Comparison of ENCODE assay signal across 16 cellular contexts in the genomic region with DNA sequence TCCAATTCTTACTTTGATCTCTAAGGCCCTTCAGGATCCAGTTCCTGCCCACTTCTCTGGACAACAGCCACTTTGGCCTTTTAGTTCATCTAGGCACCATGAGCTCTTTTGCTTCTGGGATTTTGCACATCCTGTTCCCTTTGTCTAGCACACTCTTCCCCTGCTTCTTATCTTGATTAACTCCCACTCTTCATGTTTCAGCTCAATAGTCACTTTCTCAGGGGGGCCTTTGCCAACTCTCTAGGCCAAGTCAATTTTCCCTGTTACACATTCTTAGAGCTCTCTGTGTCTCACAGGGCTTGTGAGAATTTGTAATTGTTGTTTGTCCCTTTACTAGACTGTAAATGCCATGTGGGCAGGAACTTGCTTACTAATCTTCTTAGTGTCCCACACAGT. TPM values are rescaled to one million over a fixed set of nuclear protein-coding genes. Genes with fewer than 3 reads are reported as not detected.
DNase-seq lines count a peak whose midpoint lies in the region; ATAC-seq and TF ChIP-seq lines count a peak whose summit lies in the region.
"Had no signal": no experiment of that assay in that cellular context is flagged by ENCODE, and none has a peak within 500 bp of the region (broad histone marks: within the 10 kb centered on the region; RNA-seq: fewer than 3 reads in every experiment).

No MANE protein-coding gene starts in this region.

- H3K9me3 Mint-ChIP-seq in activated T-cell treated with anti-CD3 and anti-CD28 coated beads, Interleukin-2, amount 50 U/mL, for 4 hours: no peaks in the 10 kb centered on the region

- ATAC-seq in activated T-cell treated with anti-CD3 and anti-CD28 coated beads, Interleukin-2, amount 50 U/mL, for 4 hours: no peak

- no peak for TF ChIP-seq POLR2A in stomach (IDR thresholded peaks at IDR 0.05)
- TF ChIP-seq POLR2A in testis (IDR thresholded peaks at IDR 0.05): no peak

- POLR2A ChIA-PET in RWPE1 (lab: Yijun Ruan, JAX; ENCODE audit: low non-redundant PET): no interaction called here

- H3K4me1 ChIP-seq in stomach: peaks cover 52 to 87% (median 78%) of the 10 kb centered on the region in 4 donors
- peaks cover 30% of the 10 kb centered on the region for H3K4me1 ChIP-seq in testis

- peaks cover 12% of the 10 kb centered on the region for H3K4me1 Mint-ChIP-seq in activated T-cell treated with anti-CD3 and anti-CD28 coated beads, Interleukin-2, amount 50 U/mL, for 4 hours (ENCODE audit: low read depth)

- intact Hi-C loops in stomach (cut with DNase I; ENCODE audit: low total_unique reads): no loop called here
- intact Hi-C loops in testis (cut with DNase I; ENCODE audit: low total_unique reads): no loop called here

- H3K4me3 ChIP-seq in stomach (no peak overlapping the region), testis (no peak overlapping the region)
- H3K4me3 ChIP-seq: coronary artery, right atrium auricular region had no signal

- H3K27me3 Mint-ChIP-seq in activated T-cell treated with anti-CD3 and anti-CD28 coated beads, Interleukin-2, amount 50 U/mL, for 4 hours (ENCODE audit: low read depth): peaks cover 22% of the 10 kb centered on the region

- no peaks in the 10 kb centered on the region for H3K36me3 Mint-ChIP-seq in activated T-cell treated with anti-CD3 and anti-CD28 coated beads, Interleukin-2, amount 50 U/mL, for 4 hours (ENCODE audit: insufficient read depth)

- CTCF ChIA-PET in RWPE1 (lab: Yijun Ruan, JAX): interaction anchor here (0.6 to 1.6 kb wide), 5 partner anchors 21 to 103 kb away, joined by 3 to 10 read pairs (median 5); no protein-coding TSS in a partner anchor

- TF ChIP-seq EP300 in stomach (IDR thresholded peaks at IDR 0.05): no peak

- H3K27me3 ChIP-seq in stomach: peaks cover 0 to 25% (median 8%) of the 10 kb centered on the region in 3 donors
- H3K27me3 ChIP-seq in testis: no peaks in the 10 kb centered on the region
- H3K27me3 ChIP-seq: right atrium auricular region had no signal

- no peaks in the 10 kb centered on the region for H3K9me3 ChIP-seq in stomach
- no peaks in the 10 kb centered on the region for H3K9me3 ChIP-seq in testis
- H3K9me3 ChIP-seq: right atrium auricular region had no signal

- TF ChIP-seq CTCF in RWPE1 (conservative IDR thresholded peaks at IDR 0.05; ENCODE audit: low read depth) (no peak), stomach (IDR thresholded peaks at IDR 0.05) (no peak), testis (IDR thresholded peaks at IDR 0.05) (no peak)

- peak overlapping the region; percentile 91 for H3K27ac ChIP-seq in RWPE1
- peak overlapping the region; percentile 79 to 93 (median 89) for H3K27ac ChIP-seq in stomach
- no peak overlapping the region for H3K27ac ChIP-seq in testis
- H3K27ac ChIP-seq: HL-60, right atrium auricular region had no signal

- H3K36me3 ChIP-seq in stomach (no peaks in the 10 kb centered on the region), testis (ENCODE audit: low read depth, missing control alignments) (no peaks in the 10 kb centered on the region)
- H3K36me3 ChIP-seq: right atrium auricular region had no signal

- peak; percentile 17 for DNase-seq in Daoy (ENCODE audit: low read depth)
- DNase-seq in RWPE1 (ENCODE audit: low spot score): no peak
- peak; percentile 14 for DNase-seq in iris pigment epithelial cell (ENCODE audit: low read depth)
- no peak for DNase-seq in stomach
- no peak for DNase-seq in activated T-cell treated with anti-CD3 and anti-CD28 coated beads, Interleukin-2, amount 50 U/mL, for 4 hours
- no peak for DNase-seq in testis
- DNase-seq in stimulated activated CD8-positive, alpha-beta memory T cell treated with anti-CD3 and anti-CD28 coated beads, Interleukin-4, amount 100 ng/mL, for 48 hours: no peak
- DNase-seq: activated CD4-positive, CD25-positive, alpha-beta regulatory T cell treated with anti-CD3 and anti-CD28 coated beads, Interleukin-2, amount 50 U/mL, for 72 hours; DMS 273 treated with DMSO at 0.1 percent for 48 hours; head of caudate nucleus; NCI-H2107; NCI-H526; substantia nigra had no signal

- no peak overlapping the region for H3K4me3 Mint-ChIP-seq in activated T-cell treated with anti-CD3 and anti-CD28 coated beads, Interleukin-2, amount 50 U/mL, for 4 hours

RNA-seq across cellular contexts. Expression of gene EPB41L1, which starts 58.1 kb away (rescaled TPM):
- total RNA-seq in Daoy (2014; rRNA removed; shearing (Covaris generic)): 2.2 and 8.5 TPM in 2 replicates
- total RNA-seq in stomach (100 to 1,000 TPM in 2 of 5 donors, 10 to 100 TPM in 3; 40.2 to 271 (median 99.2) TPM), testis (10 to 100 TPM; 63.7 to 65.3 TPM)
- polyA plus RNA-seq in stomach (10 to 100 TPM; 25.9 to 36.0 (median 29.5) TPM), testis (ENCODE audit: insufficient read depth, low read depth, low replicate concordance) (49.8 TPM)
- under 1 TPM; 0.22 to 0.50 (median 0.33) TPM for total RNA-seq in activated T-cell treated with anti-CD3 and anti-CD28 coated beads, Interleukin-2, amount 50 U/mL, for 4 hours

Comparison
In these comparisons a context has a peak if more than half of its experiments do, and no peak if none do; other contexts are left out.
1. DNase-seq: peak in Daoy (single experiment) and iris pigment epithelial cell (single experiment); none in RWPE1 (single experiment), stomach (single experiment), activated T-cell treated with anti-CD3 and anti-CD28 coated beads, Interleukin-2, amount 50 U/mL, for 4 hours (single experiment), testis (single experiment) and stimulated activated CD8-positive, alpha-beta memory T cell treated with anti-CD3 and anti-CD28 coated beads, Interleukin-4, amount 100 ng/mL, for 48 hours (single experiment).
2. H3K27ac ChIP-seq: peak in RWPE1 (single experiment) and stomach (5 of 5); none in testis (0 of 2).